ENCODE assay signal across 18 cellular contexts in the genomic region with DNA sequence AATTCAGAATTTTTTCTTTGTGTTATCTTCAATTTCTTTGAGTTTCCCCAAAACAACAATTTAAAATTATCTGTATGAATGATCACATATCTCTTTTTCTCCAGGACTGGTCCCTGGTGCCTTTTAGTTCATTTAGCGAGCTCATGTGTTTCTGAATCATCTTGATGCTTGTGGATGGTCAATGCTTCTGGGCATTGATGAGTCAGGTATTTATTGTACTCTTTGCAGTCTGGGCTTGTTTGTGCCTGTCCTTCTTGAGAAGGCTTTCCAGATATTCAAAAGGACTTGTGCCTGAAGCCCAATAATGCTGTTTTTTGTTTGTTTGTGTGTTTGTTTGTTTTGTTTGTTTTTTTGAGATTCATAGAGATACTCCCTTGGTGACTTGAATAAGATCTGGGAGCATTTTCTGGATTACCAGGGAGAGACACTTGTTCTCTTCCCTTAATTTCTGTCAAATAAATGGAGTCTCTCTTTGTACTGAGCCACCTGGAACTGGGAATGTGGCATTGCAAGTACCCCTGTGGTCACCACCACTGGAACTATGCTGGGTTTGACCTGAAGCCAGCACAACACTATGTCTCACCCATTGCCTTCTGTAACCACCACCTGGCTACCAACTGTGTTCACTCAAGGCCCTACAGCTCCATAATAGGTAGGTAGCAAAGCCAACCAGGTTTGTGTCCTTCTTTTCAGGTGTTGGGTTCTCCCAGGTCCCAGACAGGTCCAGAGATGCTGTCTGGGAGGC. TPM values are rescaled to one million over a fixed set of nuclear protein-coding genes. Genes with fewer than 3 reads are reported as not detected.
DNase-seq lines count a peak whose midpoint lies in the region; ATAC-seq and TF ChIP-seq lines count a peak whose summit lies in the region.
"Had no signal": no experiment of that assay in that cellular context is flagged by ENCODE, and none has a peak within 500 bp of the region (broad histone marks: within the 10 kb centered on the region; RNA-seq: fewer than 3 reads in every experiment).

No MANE protein-coding gene starts in this region.

- TF ChIP-seq CTCF in choroid plexus epithelial cell (conservative IDR thresholded peaks at IDR 0.05; ENCODE audit: low read depth, low read length) = no peak

- TF ChIP-seq POLR2A in GM18505 (IDR thresholded peaks at IDR 0.05; ENCODE audit: borderline replicate concordance, extremely low read depth, insufficient read depth, insufficient read length) = no peak

- DNase-seq in LHCN-M2 (ENCODE audit: low read depth) = peak; percentile 58
- DNase-seq in choroid plexus epithelial cell (ENCODE audit: low read depth) = peak; percentile 11
- DNase-seq in glomerular visceral epithelial cell (ENCODE audit: extremely low spot score) = peak; percentile 6
- DNase-seq in DMS 273 treated with DMSO at 0.1 percent for 48 hours (lab: John Stamatoyannopoulos, UW) = no peak
- DNase-seq in putamen (ENCODE audit: low spot score) = no peak
- no peak for DNase-seq in NCI-H2029 (lab: John Stamatoyannopoulos, UW)
- DNase-seq: activated CD4-positive, alpha-beta T cell treated with anti-CD3 and anti-CD28 coated beads for 1 hour; activated CD8-positive, alpha-beta T cell treated with anti-CD3 and anti-CD28 coated beads for 36 hours; heart right ventricle; left lung; MV-4-11; naive thymus-derived CD4-positive, alpha-beta T cell; NCI-H526 treated with DMSO at 0.1 percent for 48 hours; occipital lobe; stimulated activated naive CD8-positive, alpha-beta T cell treated with anti-CD3 and anti-CD28 coated beads, Interleukin-15, Interleukin-2, amounts not matched to agents 100 U/mL and 50 U/mL, for 24 hours had no signal

- no peak overlapping the region for H3K4me3 ChIP-seq in choroid plexus epithelial cell (ENCODE audit: low read depth, low read length)
- H3K4me3 ChIP-seq: coronary artery, heart right ventricle, left lung had no signal

- ATAC-seq in GM18505 (IDR thresholded peaks at IDR 0.05; ENCODE audit: unreplicated experiment) = no peak
- ATAC-seq: activated CD8-positive, alpha-beta T cell treated with anti-CD3 and anti-CD28 coated beads for 36 hours; heart right ventricle; left lung; naive thymus-derived CD4-positive, alpha-beta T cell; stimulated activated naive CD8-positive, alpha-beta T cell treated with anti-CD3 and anti-CD28 coated beads, Interleukin-15, Interleukin-2, amounts not matched to agents 100 U/mL and 50 U/mL, for 24 hours had no signal

RNA-seq across cellular contexts. Expression of a gene that starts 56.3 kb away (rescaled TPM):
- total RNA-seq in LHCN-M2 (2014; rRNA removed) = 27.0 and 30.8 TPM in 2 replicates
- 0.32 TPM for polyA plus RNA-seq in LHCN-M2 (2012)
- total RNA-seq: activated CD8-positive, alpha-beta T cell treated with anti-CD3 and anti-CD28 coated beads for 36 hours; heart right ventricle; naive thymus-derived CD4-positive, alpha-beta T cell had no signal
- polyA plus RNA-seq: CD14-positive monocyte; heart right ventricle; naive thymus-derived CD4-positive, alpha-beta T cell had no signal

Comparison
In these comparisons a context has a peak if more than half of its experiments do, and no peak if none do; other contexts are left out.
1. DNase-seq: peak in LHCN-M2 (single experiment), choroid plexus epithelial cell (single experiment) and glomerular visceral epithelial cell (single experiment); none in DMS 273 treated with DMSO at 0.1 percent for 48 hours (single experiment), putamen (single experiment) and NCI-H2029 (single experiment).